32 cellular contexts compared by ENCODE assay signal in the genomic region with DNA sequence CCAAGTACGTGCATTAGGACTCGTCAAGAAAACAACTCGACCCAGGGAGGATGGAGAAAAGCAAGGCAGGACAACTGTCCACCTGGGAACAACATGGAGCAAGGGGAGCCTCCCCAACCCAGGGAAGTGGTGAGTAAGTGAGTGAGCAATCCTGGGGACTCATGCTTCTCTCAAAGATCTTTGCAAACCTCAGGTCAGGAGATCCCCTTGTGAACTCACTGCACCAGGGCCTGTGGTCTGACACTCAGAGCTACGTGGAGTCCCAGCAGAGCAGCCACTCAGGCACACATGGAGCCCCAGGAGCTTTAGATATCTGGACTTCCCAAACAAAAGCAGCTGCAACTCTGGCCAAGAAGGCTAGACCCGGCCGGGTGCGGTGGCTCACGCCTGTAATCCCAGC. TPM values are rescaled to one million over a fixed set of nuclear protein-coding genes. Genes with fewer than 3 reads are reported as not detected.
DNase-seq lines count a peak whose midpoint lies in the region; ATAC-seq and TF ChIP-seq lines count a peak whose summit lies in the region.
"Had no signal": no experiment of that assay in that cellular context is flagged by ENCODE, and none has a peak within 500 bp of the region (broad histone marks: within the 10 kb centered on the region; RNA-seq: fewer than 3 reads in every experiment).

No MANE protein-coding gene starts in this region.

- no TSS peak for BruUV-seq in PC-9 (replicated peaks; lab: Mats Ljungman, UMichigan)

- no peaks in the 10 kb centered on the region for H3K36me3 Mint-ChIP-seq in activated CD4-positive, alpha-beta T cell treated with anti-CD3 and anti-CD28 coated beads, Interleukin-2, amount 10 ng/mL, durations not matched to agents 24 days and 14 days (ENCODE audit: low read depth)
- H3K36me3 Mint-ChIP-seq in activated T-helper 17 cell treated with anti-CD3 and anti-CD28 coated beads, Interleukin-2, amount 50 U/mL, for 72 hours (ENCODE audit: low read depth): no peaks in the 10 kb centered on the region
- H3K36me3 Mint-ChIP-seq: CD14-positive monocyte had no signal

- peak; percentile 44 for ATAC-seq in HG02610 (IDR thresholded peaks at IDR 0.05; ENCODE audit: unreplicated experiment)
- ATAC-seq in activated T-helper 17 cell treated with anti-CD3 and anti-CD28 coated beads, Interleukin-2, amount 50 U/mL, for 72 hours (replicated peaks): peak; percentile 62
- peak; percentile 86 for ATAC-seq in foreskin keratinocyte
- ATAC-seq in psoas muscle: no peak
- ATAC-seq: gastrocnemius medialis, GM23338, left lung, right lobe of liver had no signal

- H3K9me2 ChIP-seq in PC-9 (ENCODE audit: insufficient read depth): no peaks in the 10 kb centered on the region
- H3K9me2 ChIP-seq: SK-N-SH had no signal

- POLR2A ChIA-PET in PC-9 (lab: Charles Lee; ENCODE audit: unreplicated experiment): no interaction called here

- H3K4me3 ChIP-seq in PC-9 (no peak overlapping the region), psoas muscle (no peak overlapping the region)
- H3K4me3 ChIP-seq: gastrocnemius medialis, GM23338, hepatocyte, left lung, right lobe of liver had no signal

- no peak overlapping the region for H3K27ac Mint-ChIP-seq in activated CD4-positive, alpha-beta T cell treated with anti-CD3 and anti-CD28 coated beads, Interleukin-2, amount 10 ng/mL, durations not matched to agents 24 days and 14 days
- no peak overlapping the region for H3K27ac Mint-ChIP-seq in activated T-helper 17 cell treated with anti-CD3 and anti-CD28 coated beads, Interleukin-2, amount 50 U/mL, for 72 hours
- H3K27ac Mint-ChIP-seq: GM23338; immature natural killer cell; T-helper 1 cell treated with Interleukin-12 subunit alpha and Interleukin-12 subunit beta and Interleukin-4 antibody, amounts not matched to agents 30 μg/mL and 1 μg/mL, for 36 hours had no signal

- H3K4me1 ChIP-seq in foreskin keratinocyte: peaks cover 3% of the 10 kb centered on the region
- no peaks in the 10 kb centered on the region for H3K4me1 ChIP-seq in PC-9 (replicated peaks; ENCODE audit: insufficient read depth)
- no peaks in the 10 kb centered on the region for H3K4me1 ChIP-seq in psoas muscle
- H3K4me1 ChIP-seq: gastrocnemius medialis, left lung, right lobe of liver had no signal

- H2AFZ ChIP-seq in PC-9: no peak overlapping the region
- H2AFZ ChIP-seq: GM23338, hepatocyte had no signal

- no peaks in the 10 kb centered on the region for H3F3A ChIP-seq in PC-9 (ENCODE audit: insufficient read depth, low read depth)

- no peaks in the 10 kb centered on the region for H4K20me1 ChIP-seq in PC-9 (ENCODE audit: insufficient read depth)

- WGBS in psoas muscle, 3 donors: 79 to 85% (median 79%) methylated on average over 8 of the region's 8 CpGs

- H3K9me3 ChIP-seq in PC-9 (ENCODE audit: insufficient read depth, low read depth): no peaks in the 10 kb centered on the region
- no peaks in the 10 kb centered on the region for H3K9me3 ChIP-seq in psoas muscle
- H3K9me3 ChIP-seq: gastrocnemius medialis, left lung, SK-N-SH had no signal

- CTCF ChIA-PET in PC-9 (lab: Charles Lee): no interaction called here

- no peak overlapping the region for H3K4me3 Mint-ChIP-seq in activated CD4-positive, alpha-beta T cell treated with anti-CD3 and anti-CD28 coated beads, Interleukin-2, amount 10 ng/mL, durations not matched to agents 24 days and 14 days
- no peak overlapping the region for H3K4me3 Mint-ChIP-seq in activated T-helper 17 cell treated with anti-CD3 and anti-CD28 coated beads, Interleukin-2, amount 50 U/mL, for 72 hours
- H3K4me3 Mint-ChIP-seq: CD14-positive monocyte; GM23338; immature natural killer cell; T-helper 1 cell treated with Interleukin-12 subunit alpha and Interleukin-12 subunit beta and Interleukin-4 antibody, amounts not matched to agents 30 μg/mL and 1 μg/mL, for 36 hours had no signal

- peak; percentile 40 for DNase-seq in activated CD4-positive, alpha-beta T cell treated with anti-CD3 and anti-CD28 coated beads, Interleukin-2, amount 10 ng/mL, durations not matched to agents 24 days and 14 days
- DNase-seq in activated CD4-positive, alpha-beta T cell treated with anti-CD3 and anti-CD28 coated beads for 48 hours: no peak
- peak; percentile 24 to 60 for DNase-seq in foreskin keratinocyte
- DNase-seq in PC-9: no peak
- no peak for DNase-seq in psoas muscle
- DNase-seq in RPMI8226: no peak
- DNase-seq: activated CD4-positive, alpha-beta T cell treated with anti-CD3 and anti-CD28 coated beads for 1 hour; activated CD8-positive, alpha-beta memory T cell treated with anti-CD3 and anti-CD28 coated beads for 24 hours; activated T-cell treated with anti-CD3 and anti-CD28 coated beads, Interleukin-2, amount 50 U/mL, for 1 hour; DMS79 treated with DMSO at 0.1 percent for 48 hours; effector CD8-positive, alpha-beta T cell; erythroblast; gastrocnemius medialis; immature natural killer cell; KG1; left lung; NCI-H1417 treated with DMSO at 0.1 percent for 48 hours; NCI-H2081; NCI-H345; NCI-H82; posterior cingulate gyrus; right lobe of liver; SK-N-SH; stimulated activated CD4-positive, alpha-beta T cell treated with anti-CD3 and anti-CD28 coated beads, Interleukin-2, amount 100 ng/mL, for 48 hours had no signal

- H3K9me3 Mint-ChIP-seq in activated CD4-positive, alpha-beta T cell treated with anti-CD3 and anti-CD28 coated beads, Interleukin-2, amount 10 ng/mL, durations not matched to agents 24 days and 14 days: peaks cover 4% of the 10 kb centered on the region
- no peaks in the 10 kb centered on the region for H3K9me3 Mint-ChIP-seq in activated T-helper 17 cell treated with anti-CD3 and anti-CD28 coated beads, Interleukin-2, amount 50 U/mL, for 72 hours
- H3K9me3 Mint-ChIP-seq: GM23338 had no signal

- no peaks in the 10 kb centered on the region for H3K79me2 ChIP-seq in PC-9 (ENCODE audit: low read depth)
- H3K79me2 ChIP-seq: hepatocyte had no signal

- H3K27me3 ChIP-seq in foreskin keratinocyte (peaks cover 26% of the 10 kb centered on the region), PC-9 (ENCODE audit: insufficient read depth, low read depth) (no peaks in the 10 kb centered on the region), psoas muscle (ENCODE audit: insufficient read depth in 3 of 3, low read length in 2 of 3) (peaks cover 0 to 6% (median 0%) of the 10 kb centered on the region in 3 donors)
- H3K27me3 ChIP-seq: hepatocyte, left lung, right lobe of liver had no signal

- TF ChIP-seq CTCF in foreskin keratinocyte (conservative IDR thresholded peaks at IDR 0.05) (no peak), PC-9 (conservative IDR thresholded peaks at IDR 0.05) (no peak), psoas muscle (IDR thresholded peaks at IDR 0.05) (no peak)

- H3K27ac ChIP-seq in foreskin keratinocyte (no peak overlapping the region), PC-9 (no peak overlapping the region), psoas muscle (no peak overlapping the region)
- H3K27ac ChIP-seq: 22Rv1, gastrocnemius medialis, hepatocyte, left lung, right lobe of liver had no signal

- intact Hi-C loops in activated CD4-positive, alpha-beta T cell treated with anti-CD3 and anti-CD28 coated beads, Interleukin-2, amount 10 ng/mL, durations not matched to agents 24 days and 14 days (cut with micrococcal nuclease): no loop called here
- intact Hi-C loops in PC-9 (cut with micrococcal nuclease; ENCODE audit: unreplicated experiment): no loop called here
- intact Hi-C loops in psoas muscle (cut with DNase I): no loop called here

- no peaks in the 10 kb centered on the region for H3K4me1 Mint-ChIP-seq in activated CD4-positive, alpha-beta T cell treated with anti-CD3 and anti-CD28 coated beads, Interleukin-2, amount 10 ng/mL, durations not matched to agents 24 days and 14 days
- H3K4me1 Mint-ChIP-seq in activated T-helper 17 cell treated with anti-CD3 and anti-CD28 coated beads, Interleukin-2, amount 50 U/mL, for 72 hours: no peaks in the 10 kb centered on the region
- H3K4me1 Mint-ChIP-seq: GM23338, immature natural killer cell had no signal

- H3K4me2 ChIP-seq in PC-9: no peak overlapping the region
- H3K4me2 ChIP-seq: GM23338, hepatocyte, SK-N-SH had no signal

- H3K36me3 ChIP-seq in PC-9 (ENCODE audit: low read depth) (no peaks in the 10 kb centered on the region), psoas muscle (ENCODE audit: insufficient read depth in 1 of 2, low read depth in 1 of 2) (no peaks in the 10 kb centered on the region)
- H3K36me3 ChIP-seq: gastrocnemius medialis, left lung, right lobe of liver had no signal

- peaks cover 32% of the 10 kb centered on the region for H3K27me3 Mint-ChIP-seq in activated CD4-positive, alpha-beta T cell treated with anti-CD3 and anti-CD28 coated beads, Interleukin-2, amount 10 ng/mL, durations not matched to agents 24 days and 14 days
- peaks cover 20% of the 10 kb centered on the region for H3K27me3 Mint-ChIP-seq in activated T-helper 17 cell treated with anti-CD3 and anti-CD28 coated beads, Interleukin-2, amount 50 U/mL, for 72 hours

RNA-seq across cellular contexts. Expression of a gene that starts 12.2 kb away (rescaled TPM):
- total RNA-seq in activated CD4-positive, alpha-beta T cell treated with anti-CD3 and anti-CD28 coated beads, Interleukin-2, amount 10 ng/mL, durations not matched to agents 24 days and 14 days: not detected in 2 replicates
- not detected for total RNA-seq in activated T-helper 17 cell treated with anti-CD3 and anti-CD28 coated beads, Interleukin-2, amount 50 U/mL, for 72 hours
- total RNA-seq in foreskin keratinocyte (not detected in 2 replicates), PC-9 (2021) (not detected in 2 replicates), psoas muscle (under 1 TPM in 1 of 4 donors, not detected in 3; 0.32 TPM)
- polyA plus RNA-seq in foreskin keratinocyte (not detected in 2 replicates), psoas muscle (not detected)
- total RNA-seq: gastrocnemius medialis, GM23338, hepatocyte, left lung, right lobe of liver, temporal lobe had no signal
- polyA plus RNA-seq: CD14-positive monocyte, GM23338, hepatocyte, immature natural killer cell, SK-N-SH had no signal

Comparison
In these comparisons a context has a peak if more than half of its experiments do, and no peak if none do; other contexts are left out.
1. DNase-seq: peak in activated CD4-positive, alpha-beta T cell treated with anti-CD3 and anti-CD28 coated beads, Interleukin-2, amount 10 ng/mL, durations not matched to agents 24 days and 14 days (single experiment) and foreskin keratinocyte (2 of 2); none in activated CD4-positive, alpha-beta T cell treated with anti-CD3 and anti-CD28 coated beads for 48 hours (single experiment), PC-9 (0 of 2), psoas muscle (0 of 2) and RPMI8226 (single experiment).
2. ATAC-seq: peak in HG02610 (single experiment), activated T-helper 17 cell treated with anti-CD3 and anti-CD28 coated beads, Interleukin-2, amount 50 U/mL, for 72 hours (single experiment) and foreskin keratinocyte (single experiment); none in psoas muscle (0 of 4).